In genomic region chrX:41095962-41096955, GRCh38 we compare ENCODE assay signal across 13 cellular contexts. TPM values are rescaled to one million over a fixed set of nuclear protein-coding genes. Genes with fewer than 3 reads are reported as not detected.
DNase-seq lines count a peak whose midpoint lies in the region; ATAC-seq, FAIRE-seq and TF ChIP-seq lines count a peak whose summit lies in the region.
"Had no signal": no experiment of that assay in that cellular context is flagged by ENCODE, and none has a peak within 500 bp of the region (broad histone marks: within the 10 kb centered on the region; RNA-seq: fewer than 3 reads in every experiment).

No MANE protein-coding gene starts in this region.

- no peaks in the 10 kb centered on the region for H3K36me3 ChIP-seq in pancreas
- H3K36me3 ChIP-seq: heart right ventricle had no signal

- intact Hi-C loops in pancreas (cut with DNase I) (no loop called here), head of caudate nucleus (cut with DNase I) (no loop called here)

- TF ChIP-seq CTCF in NB4 (IDR thresholded peaks at IDR 0.05; ENCODE audit: low read depth, low read length) (no peak), pancreas (IDR thresholded peaks at IDR 0.05) (no peak)

- FAIRE-seq in pancreas (lab: Jason Lieb, UNC): no peak

- H3K9me3 ChIP-seq in pancreas: no peaks in the 10 kb centered on the region
- H3K9me3 ChIP-seq: heart right ventricle, mucosa of descending colon had no signal

- H3K27ac ChIP-seq in pancreas: no peak overlapping the region
- H3K27ac ChIP-seq: heart right ventricle had no signal

- peaks cover 0 to 13% (median 0%) of the 10 kb centered on the region in 3 donors for H3K4me1 ChIP-seq in pancreas

- no peaks in the 10 kb centered on the region for H3K27me3 ChIP-seq in pancreas

- no peak overlapping the region for H3K4me3 ChIP-seq in NB4 (ENCODE audit: low read depth, low read length)
- H3K4me3 ChIP-seq in pancreas: no peak overlapping the region
- H3K4me3 ChIP-seq: heart right ventricle, mucosa of descending colon had no signal

- no peak for TF ChIP-seq POLR2A in NB4 (IDR thresholded peaks at IDR 0.05; ENCODE audit: extremely low read depth, insufficient read length)

- DNase-seq in NCI-H2107 treated with DMSO at 0.1 percent for 48 hours (lab: John Stamatoyannopoulos, UW; ENCODE audit: unreplicated experiment): peak; percentile 23
- no peak for DNase-seq in NCI-H2107 (lab: John Stamatoyannopoulos, UW)
- DNase-seq in NB4 (ENCODE audit: low read depth): peak; percentile 36
- DNase-seq in fibroblast of gingiva (ENCODE audit: low read depth): peak; percentile 32
- no peak for DNase-seq in pancreas
- no peak for DNase-seq in NAMALWA (ENCODE audit: low spot score)
- DNase-seq in head of caudate nucleus: no peak
- DNase-seq: 8988T, heart right ventricle, Kasumi-1, mucosa of descending colon, NCI-H510A had no signal

- 33 to 66% methylated on average over 9 of the region's 9 CpGs for WGBS in pancreas, 2 donors

- peak; percentile 51 to 70 (median 54) for ATAC-seq in pancreas
- ATAC-seq in HG02852 (IDR thresholded peaks at IDR 0.05; ENCODE audit: unreplicated experiment): no peak
- ATAC-seq: mucosa of descending colon had no signal

RNA-seq across cellular contexts. Expression of gene USP9X, which starts 11.0 kb away (rescaled TPM):
- total RNA-seq in pancreas: 10 to 100 TPM; 29.4 to 55.2 (median 32.2) TPM
- 10 to 100 TPM in 1 of 2 donors, 1 to 10 TPM in 1; 6.3 to 13.5 TPM for polyA plus RNA-seq in pancreas

Comparison
In these comparisons a context has a peak if more than half of its experiments do, and no peak if none do; other contexts are left out.
1. DNase-seq: peak in NCI-H2107 treated with DMSO at 0.1 percent for 48 hours (single experiment), NB4 (single experiment) and fibroblast of gingiva (single experiment); none in NCI-H2107 (single experiment), pancreas (0 of 6), NAMALWA (single experiment) and head of caudate nucleus (0 of 42).